Comparison of ENCODE assay signal across 15 cellular contexts in the genomic region with DNA sequence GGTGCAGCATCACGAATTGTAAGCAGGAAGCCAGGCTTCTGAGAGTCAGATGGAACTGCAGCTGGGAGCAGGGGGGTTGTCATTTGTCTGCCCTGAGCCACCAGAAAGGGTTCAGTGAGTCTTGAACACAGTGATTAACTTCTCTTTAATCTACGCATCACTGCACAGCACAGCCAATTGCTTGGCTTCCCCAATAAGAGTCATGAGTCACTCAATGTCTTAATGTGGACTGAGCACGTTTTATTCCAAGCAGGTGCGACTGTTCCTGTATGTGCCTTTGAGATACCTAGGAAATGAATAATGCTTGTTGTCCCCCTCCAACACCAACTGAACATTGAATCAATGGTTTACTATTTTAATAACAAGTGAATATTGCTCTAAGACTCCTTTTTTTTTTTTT. TPM values are rescaled to one million over a fixed set of nuclear protein-coding genes. Genes with fewer than 3 reads are reported as not detected.
DNase-seq lines count a peak whose midpoint lies in the region; ATAC-seq, FAIRE-seq and TF ChIP-seq lines count a peak whose summit lies in the region.
"Had no signal": no experiment of that assay in that cellular context is flagged by ENCODE, and none has a peak within 500 bp of the region (broad histone marks: within the 10 kb centered on the region; RNA-seq: fewer than 3 reads in every experiment).

No MANE protein-coding gene starts in this region.

- no TSS peak for BruUV-seq in HepG2 (replicated peaks; lab: Mats Ljungman, UMichigan)

- no peaks in the 10 kb centered on the region for H3K36me3 Mint-ChIP-seq in osteocyte (ENCODE audit: unreplicated experiment)

- ATAC-seq in HepG2 (no peak), right lobe of liver (no peak)

- peaks cover 10% of the 10 kb centered on the region for H3K4me1 Mint-ChIP-seq in osteocyte (ENCODE audit: unreplicated experiment)

- H3K4me1 ChIP-seq in HepG2 (ENCODE audit: insufficient read depth, low read length) = peaks cover 78% of the 10 kb centered on the region
- peaks cover 0 to 5% (median 0%) of the 10 kb centered on the region in 4 donors for H3K4me1 ChIP-seq in right lobe of liver
- H3K4me1 ChIP-seq in Peyer's patch = peaks cover 0 to 21% (median 3%) of the 10 kb centered on the region in 4 donors
- H3K4me1 ChIP-seq in kidney (ENCODE audit: control insufficient read depth in 1 of 2, insufficient read depth in 1 of 2, low read depth in 1 of 2, low read length in 2 of 2) = peaks cover 23 to 33% of the 10 kb centered on the region in 2 donors
- H3K4me1 ChIP-seq in MM.1S (ENCODE audit: low read length) = no peaks in the 10 kb centered on the region
- H3K4me1 ChIP-seq in uterus = no peaks in the 10 kb centered on the region
- H3K4me1 ChIP-seq: upper lobe of left lung had no signal

- TF ChIP-seq POLR2A in HepG2 (IDR thresholded peaks at IDR 0.05; ENCODE audit: insufficient read depth in 1 of 2, low read depth in 2 of 2, low read length in 2 of 2) (no peak), right lobe of liver (IDR thresholded peaks at IDR 0.05) (no peak), Peyer's patch (IDR thresholded peaks at IDR 0.05) (no peak), uterus (IDR thresholded peaks at IDR 0.05) (no peak)

- no peaks in the 10 kb centered on the region for H3K79me2 ChIP-seq in HepG2 (ENCODE audit: insufficient read depth, low read length)
- no peaks in the 10 kb centered on the region for H3K79me2 ChIP-seq in MM.1S (ENCODE audit: low read length)

- H3K4me3 ChIP-seq in HepG2 (replicated peaks in 1 of 3; ENCODE audit: insufficient read depth in 1 of 3, low read depth in 2 of 3, low read length in 3 of 3) (no peak overlapping the region), right lobe of liver (no peak overlapping the region), Peyer's patch (no peak overlapping the region), kidney (ENCODE audit: low read length in 2 of 2) (no peak overlapping the region), MM.1S (ENCODE audit: low read length) (no peak overlapping the region), uterus (no peak overlapping the region)
- H3K4me3 ChIP-seq: esophagus muscularis mucosa, skin epidermis, upper lobe of left lung had no signal

- H3K27ac ChIP-seq in HepG2 (ENCODE audit: extremely low read length, insufficient read depth, low read length) = peak overlapping the region; percentile 60
- H3K27ac ChIP-seq in right lobe of liver = no peak overlapping the region
- H3K27ac ChIP-seq in Peyer's patch = peak overlapping the region in 3 of 4 donors; percentile 57 to 83 (median 83)
- peak overlapping the region; percentile 75 to 78 for H3K27ac ChIP-seq in kidney (ENCODE audit: low read depth in 2 of 2, low read length in 2 of 2)
- H3K27ac ChIP-seq in MM.1S (ENCODE audit: low read length) = no peak overlapping the region
- H3K27ac ChIP-seq in uterus = no peak overlapping the region
- H3K27ac ChIP-seq: esophagus muscularis mucosa, KMS-11, upper lobe of left lung had no signal

- H3K27me3 Mint-ChIP-seq in osteocyte (ENCODE audit: unreplicated experiment) = peaks cover 8% of the 10 kb centered on the region

- H3K9ac ChIP-seq in HepG2 (ENCODE audit: insufficient read depth, low read depth, low read length) = no peak overlapping the region
- H3K9ac ChIP-seq in kidney (ENCODE audit: low read length in 2 of 2) = peak overlapping the region in 1 of 2 donors; percentile 28
- H3K9ac ChIP-seq in MM.1S (ENCODE audit: low read length) = no peak overlapping the region
- H3K9ac ChIP-seq: KMS-11 had no signal

- TF ChIP-seq CTCF in HepG2 (CRISPR knock-in tag; IDR thresholded peaks at IDR 0.05) = no peak
- no peak for TF ChIP-seq CTCF in right lobe of liver (IDR thresholded peaks at IDR 0.05)
- TF ChIP-seq CTCF in Peyer's patch (IDR thresholded peaks at IDR 0.05) = no peak
- TF ChIP-seq CTCF in kidney (IDR thresholded peaks at IDR 0.05; ENCODE audit: borderline replicate concordance, extremely low read depth, insufficient read depth) = no peak
- TF ChIP-seq CTCF in MM.1S (IDR thresholded peaks at IDR 0.05; ENCODE audit: low read length) = no peak
- no peak for TF ChIP-seq CTCF in osteocyte (IDR thresholded peaks at IDR 0.05)
- TF ChIP-seq CTCF in uterus (IDR thresholded peaks at IDR 0.05) = no peak

- no peaks in the 10 kb centered on the region for H3K36me3 ChIP-seq in HepG2 (replicated peaks in 1 of 2; ENCODE audit: control insufficient read depth in 1 of 2, insufficient read depth in 2 of 2, low read length in 2 of 2)
- H3K36me3 ChIP-seq in right lobe of liver = no peaks in the 10 kb centered on the region
- no peaks in the 10 kb centered on the region for H3K36me3 ChIP-seq in Peyer's patch
- no peaks in the 10 kb centered on the region for H3K36me3 ChIP-seq in kidney (ENCODE audit: control insufficient read depth in 1 of 2, insufficient read depth in 2 of 2, low read length in 2 of 2)
- no peaks in the 10 kb centered on the region for H3K36me3 ChIP-seq in MM.1S (replicated peaks; ENCODE audit: insufficient read depth, low read length)
- no peaks in the 10 kb centered on the region for H3K36me3 ChIP-seq in uterus
- H3K36me3 ChIP-seq: esophagus muscularis mucosa, upper lobe of left lung had no signal

- CTCF ChIA-PET in HepG2 (lab: Yijun Ruan, JAX; ENCODE audit: low intra/inter-chr PET ratio, low total read pairs) = no interaction called here

- H4K20me1 ChIP-seq in HepG2 (ENCODE audit: insufficient read depth, low read length) (no peaks in the 10 kb centered on the region), MM.1S (ENCODE audit: insufficient read depth, low read length) (no peaks in the 10 kb centered on the region)

- no peaks in the 10 kb centered on the region for H3K27me3 ChIP-seq in HepG2 (ENCODE audit: control insufficient read depth in 1 of 2, insufficient read depth in 2 of 2, low read length in 2 of 2)
- H3K27me3 ChIP-seq in right lobe of liver = no peaks in the 10 kb centered on the region
- no peaks in the 10 kb centered on the region for H3K27me3 ChIP-seq in Peyer's patch
- 0 out of 2 replicates have a peak, but pooled peaks cover 4% of the 10 kb centered on the region for H3K27me3 ChIP-seq in MM.1S (replicated peaks; ENCODE audit: insufficient read depth, low read length)
- H3K27me3 ChIP-seq in uterus = no peaks in the 10 kb centered on the region
- H3K27me3 ChIP-seq: esophagus muscularis mucosa, upper lobe of left lung had no signal

- DNase-seq in HepG2 (ENCODE audit: low spot score) (no peak), right lobe of liver (no peak), Peyer's patch (peak in 2 of 3 donors; percentile 33 to 71), kidney (peak; percentile 81), AML-193 (lab: John Stamatoyannopoulos, UW) (no peak), MM.1S (no peak), osteocyte (ENCODE audit: extremely low spot score, unreplicated experiment) (no peak), uterus (no peak)
- DNase-seq: EL, HFFc6, upper lobe of left lung had no signal

- TF ChIP-seq EP300 in HepG2 (IDR thresholded peaks at IDR 0.05; ENCODE audit: low read depth in 2 of 2, low read length in 2 of 2) = no peak
- no peak for TF ChIP-seq EP300 in HepG2 (CRISPR knock-in tag; IDR thresholded peaks at IDR 0.05; ENCODE audit: borderline replicate concordance)

- H2AFZ ChIP-seq in HepG2 (ENCODE audit: low read length) (no peak overlapping the region), MM.1S (ENCODE audit: low read length) (no peak overlapping the region)

- intact Hi-C loops in HepG2 (cut with micrococcal nuclease; ENCODE audit: unreplicated experiment) = no loop called here
- intact Hi-C loops in right lobe of liver (cut with DNase I) = no loop called here
- intact Hi-C loops in kidney (cut with DNase I) = no loop called here
- intact Hi-C loops in uterus (cut with DNase I; ENCODE audit: low total_unique reads) = no loop called here

- no peaks in the 10 kb centered on the region for H3K9me3 Mint-ChIP-seq in osteocyte (ENCODE audit: unreplicated experiment)
- H3K9me3 Mint-ChIP-seq: activated T-helper 2 cell treated with anti-CD3 and anti-CD28 coated beads, Interferon-gamma antibody, Interleukin-2, Interleukin-4, amounts not matched to agents 10 μg/mL and 5 μg/mL and 100 μg/mL, durations not matched to agents 14 hours and 24 hours and 36 hours; HFFc6 had no signal

- no peak for FAIRE-seq in HepG2 (lab: Jason Lieb, UNC)
- FAIRE-seq in kidney (lab: Jason Lieb, UNC) = peak; percentile 19

- H3K27ac Mint-ChIP-seq in osteocyte (ENCODE audit: unreplicated experiment) = no peak overlapping the region
- H3K27ac Mint-ChIP-seq: activated T-helper 2 cell treated with anti-CD3 and anti-CD28 coated beads, Interferon-gamma antibody, Interleukin-2, Interleukin-4, amounts not matched to agents 10 μg/mL and 5 μg/mL and 100 μg/mL, durations not matched to agents 14 hours and 24 hours and 36 hours; HFFc6 had no signal

- 86% methylated on average over 4 of the region's 4 CpGs for WGBS in HepG2 (ENCODE audit: low lambda C conversion rate)
- 41% methylated on average over 2 of the region's 4 CpGs for WGBS in right lobe of liver (ENCODE audit: insufficient coverage, low coverage, low lambda C conversion rate, missing lambda C conversion rate)

- H3F3A ChIP-seq in MM.1S (ENCODE audit: insufficient read depth, low read length) = no peaks in the 10 kb centered on the region

- peaks cover 6% of the 10 kb centered on the region; the same call in 1 of the 2 replicates for H3K9me3 ChIP-seq in HepG2 (ENCODE audit: low read length)
- H3K9me3 ChIP-seq in right lobe of liver = no peaks in the 10 kb centered on the region
- no peaks in the 10 kb centered on the region for H3K9me3 ChIP-seq in Peyer's patch
- H3K9me3 ChIP-seq in kidney (ENCODE audit: control insufficient read depth in 1 of 2, low read length in 2 of 2) = no peaks in the 10 kb centered on the region
- H3K9me3 ChIP-seq in MM.1S (replicated peaks; ENCODE audit: insufficient read depth, low read length) = no peaks in the 10 kb centered on the region
- no peaks in the 10 kb centered on the region for H3K9me3 ChIP-seq in uterus
- H3K9me3 ChIP-seq: esophagus muscularis mucosa, upper lobe of left lung had no signal

- no peak for TF ChIP-seq RAD21 in HepG2 (CRISPR knock-in tag; IDR thresholded peaks at IDR 0.05)

- no peak overlapping the region for H3K4me3 Mint-ChIP-seq in osteocyte (ENCODE audit: unreplicated experiment)
- H3K4me3 Mint-ChIP-seq: HFFc6 had no signal

- H3K4me2 ChIP-seq in HepG2 (ENCODE audit: low read depth, low read length) (peak overlapping the region; percentile 41), MM.1S (ENCODE audit: low read depth, low read length) (no peak overlapping the region)
- H3K4me2 ChIP-seq: KMS-11 had no signal

- in situ Hi-C loops in HepG2 (cut with HindIII; ENCODE audit: extremely low pct_ligation_motif_present, low pct_unique_long_range_greater_than_20kb) = loop anchor here (5.0 kb wide), 1 partner anchor 89 kb away; no protein-coding TSS in a partner anchor

- no peaks in the 10 kb centered on the region for H3K9me2 ChIP-seq in MM.1S (replicated peaks; ENCODE audit: insufficient read depth, low read length)

- POLR2A ChIA-PET in HepG2 (lab: Yijun Ruan, JAX) = interaction anchor here (1.0 to 3.0 kb wide), 4 partner anchors 18 to 38 kb away, joined by 3 to 25 read pairs (median 4); partner anchors contain the start of gene PLEKHA1

RNA-seq across cellular contexts. Expression of gene PLEKHA1, which starts 26.0 kb away (rescaled TPM):
- total RNA-seq in HepG2 (2016; rRNA removed; fragmentation: Illumina TruSeq; extraction: Trizol) (30.8 and 32.2 TPM in 2 replicates), right lobe of liver (10 to 100 TPM; 23.1 to 42.2 (median 27.5) TPM), Peyer's patch (10 to 100 TPM; 15.7 to 62.0 (median 43.9) TPM), kidney (168 TPM), osteocyte (62.8 and 66.9 TPM in 2 replicates), uterus (10 to 100 TPM in 3 of 4 donors, 1 to 10 TPM in 1; 9.2 to 54.1 (median 29.0) TPM)
- 30.5 and 35.2 TPM in 2 replicates for total RNA-seq in HepG2 (2016; cell fraction: cytosol; rRNA removed; fragmentation: Illumina TruSeq; extraction: Trizol; ENCODE audit: low read depth)
- 31.2 and 31.8 TPM in 2 replicates for total RNA-seq in HepG2 (2016; cell fraction: insoluble cytoplasmic fraction; rRNA removed; fragmentation: Illumina TruSeq; extraction: Trizol)
- total RNA-seq in HepG2 (2016; cell fraction: membrane; rRNA removed; fragmentation: Illumina TruSeq; extraction: Trizol) = 30.6 and 31.8 TPM in 2 replicates
- total RNA-seq in HepG2 (2016; cell fraction: nucleus; rRNA removed; fragmentation: Illumina TruSeq; extraction: Trizol) = 49.0 and 52.5 TPM in 2 replicates
- polyA plus RNA-seq in HepG2 (2011; rRNA removed) (48.6 and 53.3 TPM in 2 replicates), kidney (ENCODE audit: insufficient read depth, low read depth, low replicate concordance) (19.5 TPM)
- 22.6 and 33.2 TPM in 2 replicates for polyA plus RNA-seq in HepG2 (2011; cell fraction: cytosol; rRNA removed)
- polyA plus RNA-seq in HepG2 (2011; cell fraction: nucleus; rRNA removed) = 69.6 and 81.2 TPM in 2 replicates
- polyA plus RNA-seq in HepG2 (2012) = 47.9 and 50.2 TPM in 2 replicates
- 2.8 and 3.5 TPM in 2 replicates for polyA plus RNA-seq in HepG2 (2016; cell fraction: cytosol; fragmentation: Illumina TruSeq; extraction: Trizol; ENCODE audit: low read depth)
- polyA plus RNA-seq in HepG2 (2016; cell fraction: insoluble cytoplasmic fraction; fragmentation: Illumina TruSeq; extraction: Trizol; ENCODE audit: low read depth) = 26.3 and 29.3 TPM in 2 replicates
- 8.7 and 10.2 TPM in 2 replicates for polyA plus RNA-seq in HepG2 (2016; cell fraction: membrane; fragmentation: Illumina TruSeq; extraction: Trizol; ENCODE audit: low read depth)
- 65.7 and 69.7 TPM in 2 replicates for polyA plus RNA-seq in HepG2 (2016; cell fraction: nucleus; fragmentation: Illumina TruSeq; extraction: Trizol; ENCODE audit: insufficient read depth, low read depth)
- polyA minus RNA-seq in HepG2 (2011; rRNA and poly(A)+ RNA removed; ENCODE audit: low replicate concordance) = 15.3 and 18.9 TPM in 2 replicates
- polyA minus RNA-seq in HepG2 (2011; cell fraction: cytosol; rRNA and poly(A)+ RNA removed) = 28.0 and 35.3 TPM in 2 replicates
- 157 and 207 TPM in 2 replicates for polyA minus RNA-seq in HepG2 (2011; cell fraction: nucleus; rRNA and poly(A)+ RNA removed)

Comparison
In these comparisons a context has a peak if more than half of its experiments do, and no peak if none do; other contexts are left out.
1. H3K27ac ChIP-seq: peak in HepG2 (single experiment), Peyer's patch (3 of 4) and kidney (2 of 2); none in right lobe of liver (0 of 3), MM.1S (single experiment) and uterus (0 of 2).
2. DNase-seq: peak in Peyer's patch (2 of 3) and kidney (single experiment); none in HepG2 (single experiment), right lobe of liver (0 of 3), AML-193 (0 of 2), MM.1S (single experiment), osteocyte (single experiment) and uterus (0 of 2).